Comparison of ENCODE assay signal across 29 cellular contexts in the genomic region with DNA sequence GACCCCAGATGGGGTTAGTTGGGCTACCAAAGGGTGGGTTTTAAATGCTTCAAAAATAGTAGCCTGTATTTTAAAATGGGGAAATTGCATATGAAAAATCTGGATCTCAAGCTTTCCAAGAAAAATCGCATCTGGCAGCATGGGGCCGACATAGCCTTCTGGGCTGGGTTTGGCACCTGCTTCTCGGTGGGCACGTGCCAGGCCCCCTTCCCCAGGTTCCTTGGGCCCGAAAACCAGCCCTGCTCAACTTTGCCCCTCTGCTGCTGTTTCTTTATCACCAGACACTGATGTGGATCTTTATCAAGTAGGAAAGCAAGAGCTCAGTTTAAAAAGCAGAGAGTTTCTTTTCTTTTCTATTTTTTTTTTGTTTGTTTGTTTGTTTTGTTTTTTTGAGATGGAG.
"Had no signal": no experiment of that assay in that cellular context is flagged by ENCODE, and none has a peak within 500 bp of the region (broad histone marks: within the 10 kb centered on the region; RNA-seq: fewer than 3 reads in every experiment).

No MANE protein-coding gene starts in this region.

- H3K27me3 ChIP-seq: adrenal gland, body of pancreas, brain microvascular endothelial cell, breast epithelium had no signal

- DNase-seq: activated B cell treated with CpG ODN at 0.5 μM for 24 hours; activated CD4-positive, alpha-beta memory T cell treated with anti-CD3 and anti-CD28 coated beads for 36 hours; activated CD4-positive, alpha-beta T cell treated with anti-CD3 and anti-CD28 coated beads for 4 hours; activated CD4-positive, alpha-beta T cell treated with anti-CD3 and anti-CD28 coated beads, Interleukin-2, amount 10 ng/mL, durations not matched to agents 24 days and 14 days; activated CD4-positive, alpha-beta T cell treated with anti-CD3 and anti-CD28 coated beads, Interleukin-2, amount 50 U/mL, for 1 hour; activated CD4-positive, alpha-beta T cell treated with anti-CD3 and anti-CD28 coated beads, Interleukin-2, amount 50 U/mL, for 4 hours; activated CD4-positive, CD25-positive, alpha-beta regulatory T cell treated with anti-CD3 and anti-CD28 coated beads, Interleukin-2, amount 50 U/mL, for 72 hours; activated CD8-positive, alpha-beta memory T cell treated with anti-CD3 and anti-CD28 coated beads, Interleukin-2, amount 50 U/mL, for 4 hours; activated gamma-delta T cell treated with Interleukin-2 at 50 U/mL for 16 hours; activated naive CD4-positive, alpha-beta T cell; activated naive CD4-positive, alpha-beta T cell treated with anti-CD3 and anti-CD28 coated beads for 36 hours; activated naive CD4-positive, alpha-beta T cell treated with anti-CD3 and anti-CD28 coated beads, Interleukin-2, amount 50 U/mL, for 16 hours; activated naive CD8-positive, alpha-beta T cell treated with anti-CD3 and anti-CD28 coated beads for 36 hours; activated T-cell treated with anti-CD3 and anti-CD28 coated beads for 4 hours; activated T-cell treated with anti-CD3 and anti-CD28 coated beads, Interleukin-2, amount 50 U/mL, for 1 hour; activated T-cell treated with anti-CD3 and anti-CD28 coated beads, Interleukin-2, amount 50 U/mL, for 4 hours; activated T-cell treated with anti-CD3 and anti-CD28 coated beads, Interleukin-2, amount 50 U/mL, for 72 hours; adrenal gland; amniotic stem cell; body of pancreas; brain microvascular endothelial cell; caudate nucleus; cerebellar nuclear complex; SW 1271; T-helper 1 cell; T-helper 2 cell; T-helper 9 cell had no signal

- H3K4me3 ChIP-seq: adrenal gland, body of pancreas, breast epithelium had no signal

- H3K36me3 ChIP-seq: adrenal gland, brain microvascular endothelial cell, breast epithelium had no signal

- H3K9me3 ChIP-seq: adrenal gland, body of pancreas, breast epithelium had no signal

- H3K4me1 ChIP-seq: adrenal gland, body of pancreas, breast epithelium had no signal

- H3K27ac ChIP-seq: adrenal gland, body of pancreas, brain microvascular endothelial cell, breast epithelium, VCaP had no signal
